ENCODE assay signal across 1 cellular context in genomic region chr7:13476881-13477444, GRCh38.
TF ChIP-seq lines count a peak whose summit lies in the region.

No MANE protein-coding gene starts in this region.

TF ChIP-seq in GM23338, 12 proteins besides CTCF, POLR2A, EP300 and RAD21 (continued from another document):
- TF ChIP-seq REST (IDR thresholded peaks at IDR 0.05; ENCODE audit: unreplicated experiment) (no peak), EZH2 (IDR thresholded peaks at IDR 0.05; ENCODE audit: low read depth, unreplicated experiment) (no peak), EZH2phosphoT487 (IDR thresholded peaks at IDR 0.05; ENCODE audit: unreplicated experiment) (no peak), POLR2AphosphoS5 (IDR thresholded peaks at IDR 0.05; ENCODE audit: low read depth) (no peak), JUNB (IDR thresholded peaks at IDR 0.05; ENCODE audit: unreplicated experiment) (no peak), ETS1 (IDR thresholded peaks at IDR 0.05) (no peak), ZNF462 (CRISPR knock-in tag; IDR thresholded peaks at IDR 0.05) (no peak), ZNF114 (CRISPR knock-in tag; IDR thresholded peaks at IDR 0.05) (no peak), ZNF331 (CRISPR knock-in tag; IDR thresholded peaks at IDR 0.05; ENCODE audit: low read depth) (no peak), CREB1 (CRISPR knock-in tag; IDR thresholded peaks at IDR 0.05; ENCODE audit: low read depth) (no peak), STAT1 (IDR thresholded peaks at IDR 0.05; ENCODE audit: unreplicated experiment) (no peak)
